21 cellular contexts compared by ENCODE assay signal in the genomic region with DNA sequence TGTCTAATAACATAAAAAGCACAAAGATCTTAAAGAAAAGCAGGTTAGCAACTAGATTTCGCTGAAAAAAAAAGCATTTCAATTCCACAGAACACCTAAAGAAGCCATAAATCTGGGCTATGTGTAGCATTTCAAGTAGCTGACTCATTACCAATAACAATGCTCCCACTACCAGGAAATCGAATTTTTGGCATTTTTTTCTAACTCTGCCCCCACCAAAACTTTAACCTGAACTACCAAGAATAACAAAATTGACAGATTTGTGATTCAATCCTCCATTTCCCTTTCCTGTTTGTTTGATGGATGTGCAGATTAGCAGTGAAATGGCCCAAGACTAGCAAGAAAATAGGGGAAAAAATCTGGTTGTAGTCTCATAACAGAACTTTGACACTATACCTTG.
DNase-seq lines count a peak whose midpoint lies in the region; ATAC-seq and TF ChIP-seq lines count a peak whose summit lies in the region.
"Had no signal": no experiment of that assay in that cellular context is flagged by ENCODE, and none has a peak within 500 bp of the region (broad histone marks: within the 10 kb centered on the region; RNA-seq: fewer than 3 reads in every experiment).

No MANE protein-coding gene starts in this region.

- H3K36me3 ChIP-seq in PC-3 (ENCODE audit: low read depth, low read length) (no peaks in the 10 kb centered on the region), endodermal cell (ENCODE audit: control insufficient read depth, insufficient read depth, low read length) (no peaks in the 10 kb centered on the region)
- H3K36me3 ChIP-seq: HAP-1, suprapubic skin had no signal

- H3K4me3 ChIP-seq in PC-3 (ENCODE audit: low read length) = no peak overlapping the region
- no peak overlapping the region for H3K4me3 ChIP-seq in endodermal cell (ENCODE audit: low read length)
- H3K4me3 ChIP-seq in foreskin fibroblast (ENCODE audit: low read depth in 1 of 2, low read length in 2 of 2) = no peak overlapping the region
- H3K4me3 ChIP-seq: HAP-1, suprapubic skin had no signal

- no peaks in the 10 kb centered on the region for H3K79me2 ChIP-seq in PC-3 (ENCODE audit: low read length)

- H3K27me3 Mint-ChIP-seq in endodermal cell (ENCODE audit: insufficient read depth) = peaks cover 4% of the 10 kb centered on the region
- H3K27me3 Mint-ChIP-seq: activated naive CD4-positive, alpha-beta T cell treated with anti-CD3 and anti-CD28 coated beads, Interleukin-2, amount 50 U/mL, for 24 hours had no signal

- intact Hi-C loops in PC-3 (cut with micrococcal nuclease) = no loop called here

- H4K20me1 ChIP-seq in PC-3 (ENCODE audit: low read length) = no peaks in the 10 kb centered on the region

- H3K27ac ChIP-seq in PC-3 (ENCODE audit: low read length) = no peak overlapping the region
- no peak overlapping the region for H3K27ac ChIP-seq in endodermal cell (ENCODE audit: low read depth, low read length)
- H3K27ac ChIP-seq: suprapubic skin had no signal

- H3K9me2 ChIP-seq in PC-3 (replicated peaks; ENCODE audit: low read length) = no peaks in the 10 kb centered on the region

- H3K36me3 Mint-ChIP-seq in endodermal cell (ENCODE audit: low read depth) = peaks cover 3% of the 10 kb centered on the region
- H3K36me3 Mint-ChIP-seq: activated naive CD4-positive, alpha-beta T cell treated with anti-CD3 and anti-CD28 coated beads, Interleukin-2, amount 50 U/mL, for 24 hours; brain; CD14-positive monocyte; stimulated activated effector memory CD8-positive, alpha-beta T cell treated with anti-CD3 and anti-CD28 coated beads, Interleukin-12 subunit alpha, Interleukin-12 subunit beta, amount 100 ng/mL, for 72 hours had no signal

- no peak overlapping the region for H3K4me3 Mint-ChIP-seq in endodermal cell
- H3K4me3 Mint-ChIP-seq: activated naive CD4-positive, alpha-beta T cell treated with anti-CD3 and anti-CD28 coated beads, Interleukin-2, amount 50 U/mL, for 24 hours; activated T-cell treated with anti-CD3 and anti-CD28 coated beads, Interleukin-2, amount 50 U/mL, for 72 hours; brain; CD14-positive monocyte; neural crest cell; stimulated activated effector memory CD8-positive, alpha-beta T cell treated with anti-CD3 and anti-CD28 coated beads, Interleukin-12 subunit alpha, Interleukin-12 subunit beta, amount 100 ng/mL, for 72 hours had no signal

- no TSS peak for BruUV-seq in PC-3 (replicated peaks; lab: Mats Ljungman, UMichigan)

- H3K9ac ChIP-seq in PC-3 (ENCODE audit: low read length) (no peak overlapping the region), endodermal cell (ENCODE audit: extremely low read depth, low read length, poor library complexity, severe bottlenecking) (no peak overlapping the region)

- H3K4me1 ChIP-seq in PC-3 (ENCODE audit: insufficient read depth, low read length) (peaks cover 9% of the 10 kb centered on the region), endodermal cell (ENCODE audit: control insufficient read depth, insufficient read depth, low read length) (no peaks in the 10 kb centered on the region)
- H3K4me1 ChIP-seq: HAP-1, suprapubic skin had no signal

- H3K27me3 ChIP-seq in PC-3 (ENCODE audit: low read length) = no peaks in the 10 kb centered on the region
- no peaks in the 10 kb centered on the region for H3K27me3 ChIP-seq in endodermal cell (ENCODE audit: control insufficient read depth, insufficient read depth, low read length, poor library complexity, severe bottlenecking)
- H3K27me3 ChIP-seq: suprapubic skin had no signal

- peaks cover 49% of the 10 kb centered on the region for H3K4me1 Mint-ChIP-seq in endodermal cell
- H3K4me1 Mint-ChIP-seq: activated naive CD4-positive, alpha-beta T cell treated with anti-CD3 and anti-CD28 coated beads, Interleukin-2, amount 50 U/mL, for 24 hours; brain; CD14-positive monocyte; neural crest cell; stimulated activated effector memory CD8-positive, alpha-beta T cell treated with anti-CD3 and anti-CD28 coated beads, Interleukin-12 subunit alpha, Interleukin-12 subunit beta, amount 100 ng/mL, for 72 hours had no signal

- CTCF ChIA-PET in PC-3 (lab: Charles Lee) = interaction anchor here (0.7 kb wide), 1 partner anchor 161 kb away, joined by 4 read pairs; no protein-coding TSS in a partner anchor

- H3F3A ChIP-seq in PC-3 (ENCODE audit: low read length, unreplicated experiment) = no peaks in the 10 kb centered on the region

- H3K9me3 ChIP-seq in PC-3 (ENCODE audit: low read length) = no peaks in the 10 kb centered on the region
- no peaks in the 10 kb centered on the region for H3K9me3 ChIP-seq in endodermal cell (ENCODE audit: control insufficient read depth, low read length)
- H3K9me3 ChIP-seq: HAP-1, suprapubic skin had no signal

- no peaks in the 10 kb centered on the region for H3K9me3 Mint-ChIP-seq in endodermal cell
- H3K9me3 Mint-ChIP-seq: activated naive CD4-positive, alpha-beta T cell treated with anti-CD3 and anti-CD28 coated beads, Interleukin-2, amount 50 U/mL, for 24 hours had no signal

- H3K4me2 ChIP-seq in PC-3 (ENCODE audit: low read length) = no peak overlapping the region

- ATAC-seq in PC-3 (no peak), GM21526 (IDR thresholded peaks at IDR 0.05; ENCODE audit: low FRiP score, unreplicated experiment) (no peak)
- ATAC-seq: activated T-cell treated with anti-CD3 and anti-CD28 coated beads, Interleukin-2, amount 50 U/mL, for 72 hours; HepG2; stimulated activated effector memory CD8-positive, alpha-beta T cell treated with anti-CD3 and anti-CD28 coated beads, Interleukin-12 subunit alpha, Interleukin-12 subunit beta, amount 100 ng/mL, for 72 hours had no signal

- no peak overlapping the region for H2AFZ ChIP-seq in PC-3 (ENCODE audit: low read length)

- TF ChIP-seq CTCF in PC-3 (conservative IDR thresholded peaks at IDR 0.05; ENCODE audit: low read depth, low read length) (no peak), endodermal cell (conservative IDR thresholded peaks at IDR 0.05) (no peak), GM20000 (IDR thresholded peaks at IDR 0.05; ENCODE audit: extremely low read depth, missing control alignments) (no peak), foreskin fibroblast (IDR thresholded peaks at IDR 0.05; ENCODE audit: low read depth, low read length) (no peak)

- H3K27ac Mint-ChIP-seq in endodermal cell = peak overlapping the region; percentile 27
- H3K27ac Mint-ChIP-seq: activated naive CD4-positive, alpha-beta T cell treated with anti-CD3 and anti-CD28 coated beads, Interleukin-2, amount 50 U/mL, for 24 hours; activated T-cell treated with anti-CD3 and anti-CD28 coated beads, Interleukin-2, amount 50 U/mL, for 72 hours; brain; CD14-positive monocyte; stimulated activated effector memory CD8-positive, alpha-beta T cell treated with anti-CD3 and anti-CD28 coated beads, Interleukin-12 subunit alpha, Interleukin-12 subunit beta, amount 100 ng/mL, for 72 hours had no signal

- WGBS in endodermal cell (ENCODE audit: insufficient coverage in 1 of 2, insufficient read length in 1 of 2), 2 experiments = 0 to 52% methylated on average over 1 to 2 of the region's 2 CpGs

- DNase-seq in ELR (ENCODE audit: low read depth) (peak; percentile 48), PC-3 (peak; percentile 43), endodermal cell (no peak), kidney tubule cell (ENCODE audit: low spot score) (peak; percentile 32), GM20000 (ENCODE audit: low spot score) (no peak), globus pallidus (ENCODE audit: low spot score) (no peak), foreskin fibroblast (no peak)
- DNase-seq: activated CD4-positive, alpha-beta T cell treated with anti-CD3 and anti-CD28 coated beads for 1 hour; activated CD8-positive, alpha-beta memory T cell treated with anti-CD3 and anti-CD28 coated beads for 24 hours; activated T-cell treated with anti-CD3 and anti-CD28 coated beads, Interleukin-2, amount 50 U/mL, for 72 hours; NCI-H1436; NCI-H524 had no signal

- POLR2A ChIA-PET in PC-3 (lab: Charles Lee; ENCODE audit: unreplicated experiment) = no interaction called here

Comparison
In these comparisons a context has a peak if more than half of its experiments do, and no peak if none do; other contexts are left out.
1. DNase-seq: peak in ELR (single experiment), PC-3 (single experiment) and kidney tubule cell (single experiment); none in endodermal cell (single experiment), GM20000 (single experiment), globus pallidus (single experiment) and foreskin fibroblast (0 of 2).